Comparison of ENCODE assay signal across 30 cellular contexts in the genomic region with DNA sequence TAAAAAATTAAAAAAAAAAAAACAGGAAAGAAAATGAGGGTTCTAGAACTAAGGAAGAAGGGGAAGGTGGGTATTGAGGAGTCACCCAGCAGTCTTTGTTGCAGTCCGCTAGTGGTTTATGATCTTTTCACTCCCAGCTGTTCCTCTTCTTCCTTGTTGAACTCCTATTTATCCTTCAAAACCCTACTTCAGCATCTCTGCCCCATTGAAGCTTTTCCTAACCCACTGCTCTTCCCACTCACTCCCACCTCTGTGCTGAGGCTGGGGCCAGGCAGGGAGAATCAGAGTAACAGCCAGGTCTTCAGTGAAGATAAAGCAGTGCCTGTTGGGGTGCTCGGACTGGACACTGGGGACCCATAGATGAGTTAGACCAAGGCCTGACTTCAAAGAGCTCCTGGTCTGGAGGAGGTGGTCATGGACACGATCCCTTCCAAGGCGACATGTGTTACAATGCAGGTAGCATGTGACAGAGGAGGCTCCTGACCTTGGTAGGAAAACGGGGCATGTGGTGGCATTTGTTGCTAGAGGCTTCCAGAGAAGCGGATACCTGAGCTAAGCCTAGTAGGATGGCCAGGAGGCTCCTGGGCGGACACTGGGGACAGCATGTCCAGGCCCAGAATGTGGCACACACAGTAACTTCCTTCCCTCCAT. TPM values are rescaled to one million over a fixed set of nuclear protein-coding genes. Genes with fewer than 3 reads are reported as not detected.
"Had no signal": no experiment of that assay in that cellular context is flagged by ENCODE, and none has a peak within 500 bp of the region (broad histone marks: within the 10 kb centered on the region; RNA-seq: fewer than 3 reads in every experiment).

No MANE protein-coding gene starts in this region.

- H3K27ac Mint-ChIP-seq: activated CD4-positive, alpha-beta T cell treated with anti-CD3 and anti-CD28 coated beads, Interleukin-2, amount 10 ng/mL, durations not matched to agents 24 days and 14 days; activated CD8-positive, alpha-beta T cell treated with anti-CD3 and anti-CD28 coated beads, Interleukin-2, amount 10 ng/mL, durations not matched to agents 7 days and 5 days; activated naive CD4-positive, alpha-beta T cell treated with anti-CD3 and anti-CD28 coated beads, Interleukin-2, amount 10 ng/mL, durations not matched to agents 7 days and 5 days; activated naive CD8-positive, alpha-beta T cell; activated naive CD8-positive, alpha-beta T cell treated with anti-CD3 and anti-CD28 coated beads, Interleukin-2, amount 50 U/mL, for 24 hours; brain; T-helper 1 cell treated with Interleukin-12 subunit alpha and Interleukin-12 subunit beta and Interleukin-4 antibody, amounts not matched to agents 30 μg/mL and 1 μg/mL, for 36 hours; T-helper 2 cell treated with Interferon-gamma antibody and Interleukin-4, amounts not matched to agents 5 μg/mL and 100 μg/mL, for 36 hours had no signal

- ATAC-seq: activated CD8-positive, alpha-beta T cell treated with anti-CD3 and anti-CD28 coated beads, Interleukin-2, amount 10 ng/mL, durations not matched to agents 7 days and 5 days; activated naive CD8-positive, alpha-beta T cell treated with anti-CD3 and anti-CD28 coated beads, Interleukin-2, amount 50 U/mL, for 24 hours; PC-3 had no signal

- H3K27me3 Mint-ChIP-seq: activated CD4-positive, alpha-beta T cell treated with anti-CD3 and anti-CD28 coated beads, Interleukin-2, amount 10 ng/mL, durations not matched to agents 24 days and 14 days; activated naive CD4-positive, alpha-beta T cell treated with anti-CD3 and anti-CD28 coated beads, Interleukin-2, amount 10 ng/mL, durations not matched to agents 7 days and 5 days; activated naive CD8-positive, alpha-beta T cell; activated naive CD8-positive, alpha-beta T cell treated with anti-CD3 and anti-CD28 coated beads, Interleukin-2, amount 50 U/mL, for 24 hours; brain had no signal

- H3K9me3 ChIP-seq: MG63 had no signal

- H3K4me1 Mint-ChIP-seq: activated CD4-positive, alpha-beta T cell treated with anti-CD3 and anti-CD28 coated beads, Interleukin-2, amount 10 ng/mL, durations not matched to agents 24 days and 14 days; activated naive CD4-positive, alpha-beta T cell treated with anti-CD3 and anti-CD28 coated beads, Interleukin-2, amount 10 ng/mL, durations not matched to agents 7 days and 5 days; activated naive CD8-positive, alpha-beta T cell treated with anti-CD3 and anti-CD28 coated beads, Interleukin-2, amount 50 U/mL, for 24 hours; brain had no signal

- H3K9me3 Mint-ChIP-seq: activated CD4-positive, alpha-beta T cell treated with anti-CD3 and anti-CD28 coated beads, Interleukin-2, amount 10 ng/mL, durations not matched to agents 24 days and 14 days; activated naive CD4-positive, alpha-beta T cell treated with anti-CD3 and anti-CD28 coated beads, Interleukin-2, amount 10 ng/mL, durations not matched to agents 7 days and 5 days; activated naive CD8-positive, alpha-beta T cell treated with anti-CD3 and anti-CD28 coated beads, Interleukin-2, amount 50 U/mL, for 24 hours; brain; T-helper 1 cell treated with Interleukin-12 subunit alpha and Interleukin-12 subunit beta and Interleukin-4 antibody, amounts not matched to agents 30 μg/mL and 1 μg/mL, for 36 hours; T-helper 2 cell treated with Interferon-gamma antibody and Interleukin-4, amounts not matched to agents 5 μg/mL and 100 μg/mL, for 36 hours had no signal

- DNase-seq: activated CD4-positive, alpha-beta T cell treated with anti-CD3 and anti-CD28 coated beads, Interleukin-2, amount 10 ng/mL, durations not matched to agents 24 days and 14 days; activated CD4-positive, alpha-beta T cell treated with anti-CD3 and anti-CD28 coated beads, Interleukin-2, amount 50 U/mL, for 4 hours; activated CD8-positive, alpha-beta T cell treated with anti-CD3 and anti-CD28 coated beads, Interleukin-2, amount 10 ng/mL, durations not matched to agents 7 days and 5 days; activated effector memory CD4-positive, alpha-beta T cell treated with Interleukin-2 at 50 U/mL for 16 hours; activated naive CD4-positive, alpha-beta T cell treated with anti-CD3 and anti-CD28 coated beads, Interleukin-2, amount 10 ng/mL, durations not matched to agents 7 days and 5 days; activated naive CD8-positive, alpha-beta T cell treated with anti-CD3 and anti-CD28 coated beads, Interleukin-2, amount 50 U/mL, for 24 hours; activated T-cell treated with anti-CD3 and anti-CD28 coated beads, Interleukin-2, amount 50 U/mL, for 48 hours; anterior cingulate cortex; central memory CD4-positive, alpha-beta T cell; Kasumi-1; MG63; NCI-H1048; NCI-H1105 treated with DMSO at 0.1 percent for 48 hours; NCI-H1436; NCI-H1694; NCI-H1930; NCI-H2081 treated with DMSO at 0.1 percent for 48 hours; NCI-H226; NCI-H524 treated with DMSO at 0.1 percent for 48 hours; PC-3; Right ventricle myocardium superior had no signal

- FAIRE-seq: colon, RCC 7860, TTC549 had no signal

- H3K4me3 ChIP-seq: MG63 had no signal

- H3K36me3 Mint-ChIP-seq: activated naive CD8-positive, alpha-beta T cell had no signal

- H3K27me3 ChIP-seq: MG63 had no signal

- H3K4me3 Mint-ChIP-seq: activated CD4-positive, alpha-beta T cell treated with anti-CD3 and anti-CD28 coated beads, Interleukin-2, amount 10 ng/mL, durations not matched to agents 24 days and 14 days; activated CD8-positive, alpha-beta T cell treated with anti-CD3 and anti-CD28 coated beads, Interleukin-2, amount 10 ng/mL, durations not matched to agents 7 days and 5 days; activated naive CD4-positive, alpha-beta T cell treated with anti-CD3 and anti-CD28 coated beads, Interleukin-2, amount 10 ng/mL, durations not matched to agents 7 days and 5 days; activated naive CD8-positive, alpha-beta T cell; activated naive CD8-positive, alpha-beta T cell treated with anti-CD3 and anti-CD28 coated beads, Interleukin-2, amount 50 U/mL, for 24 hours; brain; T-helper 1 cell treated with Interleukin-12 subunit alpha and Interleukin-12 subunit beta and Interleukin-4 antibody, amounts not matched to agents 30 μg/mL and 1 μg/mL, for 36 hours; T-helper 2 cell treated with Interferon-gamma antibody and Interleukin-4, amounts not matched to agents 5 μg/mL and 100 μg/mL, for 36 hours had no signal

RNA-seq across cellular contexts. Expression of a gene that starts 11.8 kb away (rescaled TPM):
- total RNA-seq: activated CD4-positive, alpha-beta T cell treated with anti-CD3 and anti-CD28 coated beads, Interleukin-2, amount 10 ng/mL, durations not matched to agents 24 days and 14 days; activated CD8-positive, alpha-beta T cell treated with anti-CD3 and anti-CD28 coated beads, Interleukin-2, amount 10 ng/mL, durations not matched to agents 7 days and 5 days; cerebellum; NCI-H460; PC-3; Right ventricle myocardium superior had no signal

RNA-seq across cellular contexts. Expression of a gene that starts 19.0 kb away (rescaled TPM):
- total RNA-seq: activated CD4-positive, alpha-beta T cell treated with anti-CD3 and anti-CD28 coated beads, Interleukin-2, amount 10 ng/mL, durations not matched to agents 24 days and 14 days; activated CD8-positive, alpha-beta T cell treated with anti-CD3 and anti-CD28 coated beads, Interleukin-2, amount 10 ng/mL, durations not matched to agents 7 days and 5 days; cerebellum; NCI-H460; PC-3; Right ventricle myocardium superior had no signal

RNA-seq across cellular contexts. Expression of a gene that starts 26.6 kb away (rescaled TPM):
- total RNA-seq: activated CD4-positive, alpha-beta T cell treated with anti-CD3 and anti-CD28 coated beads, Interleukin-2, amount 10 ng/mL, durations not matched to agents 24 days and 14 days; activated CD8-positive, alpha-beta T cell treated with anti-CD3 and anti-CD28 coated beads, Interleukin-2, amount 10 ng/mL, durations not matched to agents 7 days and 5 days; cerebellum; NCI-H460; PC-3; Right ventricle myocardium superior had no signal
